In genomic region chr11:22433066-22433450, GRCh38 we compare ENCODE assay signal across 11 cellular contexts.
DNase-seq lines count a peak whose midpoint lies in the region; ATAC-seq and TF ChIP-seq lines count a peak whose summit lies in the region.
"Had no signal": no experiment of that assay in that cellular context is flagged by ENCODE, and none has a peak within 500 bp of the region (broad histone marks: within the 10 kb centered on the region; RNA-seq: fewer than 3 reads in every experiment).

No MANE protein-coding gene starts in this region.

- H3K36me3 ChIP-seq in BE2C, result no peaks in the 10 kb centered on the region

- H3K27me3 ChIP-seq in BE2C, result no peaks in the 10 kb centered on the region

- peak overlapping the region; percentile 55 for H3K4me3 Mint-ChIP-seq in progenitor cell of endocrine pancreas (ENCODE audit: low read depth)
- H3K4me3 Mint-ChIP-seq in activated CD8-positive, alpha-beta T cell treated with anti-CD3 and anti-CD28 coated beads, Interleukin-2, amount 10 ng/mL, durations not matched to agents 7 days and 5 days, result no peak overlapping the region
- H3K4me3 Mint-ChIP-seq: natural killer cell had no signal

- no peaks in the 10 kb centered on the region for H3K9me3 ChIP-seq in BE2C

- H3K36me3 Mint-ChIP-seq in progenitor cell of endocrine pancreas (ENCODE audit: insufficient read depth), result no peaks in the 10 kb centered on the region
- H3K36me3 Mint-ChIP-seq in activated CD8-positive, alpha-beta T cell treated with anti-CD3 and anti-CD28 coated beads, Interleukin-2, amount 10 ng/mL, durations not matched to agents 7 days and 5 days (ENCODE audit: low read depth), result no peaks in the 10 kb centered on the region
- H3K36me3 Mint-ChIP-seq: natural killer cell had no signal

- intact Hi-C loops in Right ventricle myocardium superior (cut with DNase I), result no loop called here

- H3K27me3 Mint-ChIP-seq in progenitor cell of endocrine pancreas, result no peaks in the 10 kb centered on the region
- H3K27me3 Mint-ChIP-seq in activated CD8-positive, alpha-beta T cell treated with anti-CD3 and anti-CD28 coated beads, Interleukin-2, amount 10 ng/mL, durations not matched to agents 7 days and 5 days (ENCODE audit: low read depth), result peaks cover 17% of the 10 kb centered on the region

- no peak overlapping the region for H3K27ac Mint-ChIP-seq in progenitor cell of endocrine pancreas
- no peak overlapping the region for H3K27ac Mint-ChIP-seq in activated CD8-positive, alpha-beta T cell treated with anti-CD3 and anti-CD28 coated beads, Interleukin-2, amount 10 ng/mL, durations not matched to agents 7 days and 5 days
- H3K27ac Mint-ChIP-seq: IgD-negative memory B cell, natural killer cell had no signal

- H3K4me1 ChIP-seq in BE2C, result no peaks in the 10 kb centered on the region

- ATAC-seq in Right ventricle myocardium superior (ENCODE audit: poor library complexity), result no peak
- no peak for ATAC-seq in activated CD8-positive, alpha-beta T cell treated with anti-CD3 and anti-CD28 coated beads, Interleukin-2, amount 10 ng/mL, durations not matched to agents 7 days and 5 days
- ATAC-seq: natural killer cell had no signal

- POLR2A ChIA-PET in activated CD8-positive, alpha-beta T cell treated with anti-CD3 and anti-CD28 coated beads, Interleukin-2, amount 10 ng/mL, durations not matched to agents 7 days and 5 days (lab: Charles Lee), result no interaction called here

- H3K4me3 ChIP-seq in BE2C (ENCODE audit: low read depth, low read length), result peak overlapping the region; percentile 61
- peak overlapping the region; percentile 47 for H3K4me3 ChIP-seq in epithelial cell of proximal tubule (ENCODE audit: low read depth, low read length)

- peaks cover 5% of the 10 kb centered on the region for H3K9me3 Mint-ChIP-seq in progenitor cell of endocrine pancreas (ENCODE audit: low read depth)
- no peaks in the 10 kb centered on the region for H3K9me3 Mint-ChIP-seq in activated CD8-positive, alpha-beta T cell treated with anti-CD3 and anti-CD28 coated beads, Interleukin-2, amount 10 ng/mL, durations not matched to agents 7 days and 5 days (ENCODE audit: insufficient read depth)

- DNase-seq in BE2C (peak; percentile 4), NCI-H1417 (lab: John Stamatoyannopoulos, UW) (peak in 2 of 3 experiments; percentile 73 to 87), epithelial cell of proximal tubule (ENCODE audit: low read depth) (no peak), progenitor cell of endocrine pancreas (ENCODE audit: low spot score, unreplicated experiment) (no peak), NAMALWA (ENCODE audit: low spot score) (no peak), Right ventricle myocardium superior (no peak)
- no peak for DNase-seq in stimulated activated CD4-positive, alpha-beta T cell treated with anti-CD3 and anti-CD28 coated beads, Interleukin-4, amount 100 ng/mL, for 4 hours
- no peak for DNase-seq in activated CD8-positive, alpha-beta T cell treated with anti-CD3 and anti-CD28 coated beads, Interleukin-2, amount 10 ng/mL, durations not matched to agents 7 days and 5 days
- DNase-seq: activated gamma-delta T cell treated with Interleukin-2 at 50 U/mL for 16 hours, natural killer cell had no signal

- no peak for TF ChIP-seq CTCF in BE2C (IDR thresholded peaks at IDR 0.05; ENCODE audit: low read depth, low read length)
- TF ChIP-seq CTCF in epithelial cell of proximal tubule (conservative IDR thresholded peaks at IDR 0.05; ENCODE audit: low read depth, low read length), result no peak
- TF ChIP-seq CTCF in progenitor cell of endocrine pancreas (IDR thresholded peaks at IDR 0.05; ENCODE audit: unreplicated experiment), result no peak

- CTCF ChIA-PET in activated CD8-positive, alpha-beta T cell treated with anti-CD3 and anti-CD28 coated beads, Interleukin-2, amount 10 ng/mL, durations not matched to agents 7 days and 5 days (lab: Charles Lee), result no interaction called here

- H3K4me1 Mint-ChIP-seq in progenitor cell of endocrine pancreas (ENCODE audit: low read depth), result peaks cover 2% of the 10 kb centered on the region
- peaks cover 6% of the 10 kb centered on the region for H3K4me1 Mint-ChIP-seq in activated CD8-positive, alpha-beta T cell treated with anti-CD3 and anti-CD28 coated beads, Interleukin-2, amount 10 ng/mL, durations not matched to agents 7 days and 5 days (ENCODE audit: low read depth)
- H3K4me1 Mint-ChIP-seq: natural killer cell had no signal

Comparison
In these comparisons a context has a peak if more than half of its experiments do, and no peak if none do; other contexts are left out.
1. DNase-seq: peak in BE2C (single experiment) and NCI-H1417 (2 of 3); none in epithelial cell of proximal tubule (single experiment), progenitor cell of endocrine pancreas (single experiment), NAMALWA (single experiment), Right ventricle myocardium superior (single experiment), stimulated activated CD4-positive, alpha-beta T cell treated with anti-CD3 and anti-CD28 coated beads, Interleukin-4, amount 100 ng/mL, for 4 hours (0 of 2) and activated CD8-positive, alpha-beta T cell treated with anti-CD3 and anti-CD28 coated beads, Interleukin-2, amount 10 ng/mL, durations not matched to agents 7 days and 5 days (single experiment).